In the genomic region with DNA sequence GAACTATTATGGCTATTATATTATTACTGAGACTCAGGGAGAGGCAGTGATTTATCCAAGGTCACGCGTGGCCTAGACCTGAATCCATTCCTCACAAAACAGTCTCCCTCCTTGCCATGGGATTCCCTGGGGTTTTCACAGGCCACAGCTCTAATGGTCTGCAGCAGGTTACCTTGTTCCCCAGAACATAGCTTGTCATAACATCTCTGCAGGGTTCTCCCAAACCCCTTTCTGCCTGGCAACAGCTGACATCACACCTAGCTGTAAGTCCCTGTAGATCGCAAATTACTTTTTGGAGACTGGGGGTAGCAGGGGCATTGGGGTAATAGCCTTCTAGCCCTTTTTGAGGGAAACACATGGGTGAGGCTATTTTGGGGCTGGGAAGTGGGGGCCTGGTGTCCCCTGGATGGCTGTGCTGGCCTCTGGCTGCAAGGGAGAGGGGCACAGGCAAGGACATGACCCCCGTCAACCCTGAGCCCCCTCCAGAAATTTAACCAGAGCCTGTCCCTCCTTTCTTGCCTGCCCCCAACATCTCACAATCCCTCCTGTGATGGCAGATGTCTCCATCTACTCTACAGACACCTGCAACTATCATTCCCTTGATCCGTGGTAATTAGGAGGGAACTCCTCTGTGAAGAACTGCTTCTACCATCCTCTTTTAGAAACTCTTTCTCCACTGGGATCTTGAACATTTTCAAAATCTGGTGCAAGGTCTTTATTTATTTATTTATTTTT, we compare ENCODE assay signal across 1 cellular context.
A peak's percentile ranks its signal among the peaks of the same experiment; 100 is the strongest.
TF ChIP-seq lines count a peak whose summit lies in the region.

No MANE protein-coding gene starts in this region.

TF ChIP-seq in IMR-90, 13 proteins besides CTCF, POLR2A, EP300 and RAD21:
- TF ChIP-seq MXI1 (IDR thresholded peaks at IDR 0.05; ENCODE audit: borderline replicate concordance, low read depth, low read length) (no peak), RFX5 (IDR thresholded peaks at IDR 0.05; ENCODE audit: low read depth, low read length) (peak; percentile 95)
